26 cellular contexts compared by ENCODE assay signal in genomic region chr19:7979559-7979958, GRCh38. TPM values are rescaled to one million over a fixed set of nuclear protein-coding genes. Genes with fewer than 3 reads are reported as not detected.
"Had no signal": no experiment of that assay in that cellular context is flagged by ENCODE, and none has a peak within 500 bp of the region (broad histone marks: within the 10 kb centered on the region; RNA-seq: fewer than 3 reads in every experiment).

No MANE protein-coding gene starts in this region.

- H3K9me3 ChIP-seq: adrenal gland, ascending aorta, ovary, prostate gland, upper lobe of left lung had no signal

- H3K4me1 ChIP-seq: foreskin keratinocyte, prostate gland, upper lobe of left lung had no signal

- DNase-seq: activated B cell treated with CpG ODN at 0.5 μM for 24 hours; activated CD4-positive, alpha-beta T cell treated with anti-CD3 and anti-CD28 coated beads for 36 hours; activated CD4-positive, alpha-beta T cell treated with anti-CD3 and anti-CD28 coated beads, Interleukin-2, amount 50 U/mL, for 4 hours; activated CD8-positive, alpha-beta memory T cell treated with anti-CD3 and anti-CD28 coated beads for 24 hours; activated CD8-positive, alpha-beta memory T cell treated with anti-CD3 and anti-CD28 coated beads, Interleukin-2, amount 50 U/mL, for 4 hours; activated T-cell treated with anti-CD3 and anti-CD28 coated beads, Interleukin-2, amount 50 U/mL, for 24 hours; adrenal gland; brain microvascular endothelial cell; central memory CD4-positive, alpha-beta T cell; dermis blood vessel endothelial cell; effector memory CD4-positive, alpha-beta T cell; foreskin keratinocyte; islet precursor cell; left colon; mammary epithelial cell; midbrain; natural killer cell; ovary; stimulated activated CD4-positive, alpha-beta T cell treated with anti-CD3 and anti-CD28 coated beads, Interleukin-4, amount 100 ng/mL, for 24 hours; stimulated activated naive CD4-positive, alpha-beta T cell treated with Interleukin-2 at 50 U/mL for 16 hours; upper lobe of left lung had no signal

- ATAC-seq: activated CD4-positive, alpha-beta T cell treated with anti-CD3 and anti-CD28 coated beads for 36 hours; activated T-helper 17 cell treated with anti-CD3 and anti-CD28 coated beads, Interleukin-2, amount 50 U/mL, for 72 hours; foreskin keratinocyte; left colon; natural killer cell had no signal

- H3K27ac Mint-ChIP-seq: activated B cell treated with CpG ODN at 0.5 μM for 24 hours; activated CD4-positive, alpha-beta T cell treated with anti-CD3 and anti-CD28 coated beads for 36 hours; activated naive CD8-positive, alpha-beta T cell; activated T-helper 17 cell treated with anti-CD3 and anti-CD28 coated beads, Interleukin-2, amount 50 U/mL, for 72 hours; T-helper 1 cell treated with Interleukin-12 subunit alpha and Interleukin-12 subunit beta and Interleukin-4 antibody, amounts not matched to agents 30 μg/mL and 1 μg/mL, for 36 hours had no signal

- H3K36me3 ChIP-seq: ovary had no signal

- H3K27ac ChIP-seq: adrenal gland, ascending aorta, brain microvascular endothelial cell, foreskin keratinocyte, ovary, prostate gland, upper lobe of left lung had no signal

- H3K36me3 Mint-ChIP-seq: activated naive CD8-positive, alpha-beta T cell; natural killer cell had no signal

- H3K27me3 Mint-ChIP-seq: activated B cell treated with CpG ODN at 0.5 μM for 24 hours; activated CD4-positive, alpha-beta T cell treated with anti-CD3 and anti-CD28 coated beads for 36 hours; activated naive CD8-positive, alpha-beta T cell; activated T-cell treated with anti-CD3 and anti-CD28 coated beads, Interleukin-2, amount 50 U/mL, for 24 hours; activated T-helper 17 cell treated with anti-CD3 and anti-CD28 coated beads, Interleukin-2, amount 50 U/mL, for 72 hours had no signal

- H3K4me3 Mint-ChIP-seq: activated B cell treated with CpG ODN at 0.5 μM for 24 hours; activated CD4-positive, alpha-beta T cell treated with anti-CD3 and anti-CD28 coated beads for 36 hours; activated naive CD8-positive, alpha-beta T cell; activated T-cell treated with anti-CD3 and anti-CD28 coated beads, Interleukin-2, amount 50 U/mL, for 24 hours; activated T-helper 17 cell treated with anti-CD3 and anti-CD28 coated beads, Interleukin-2, amount 50 U/mL, for 72 hours; natural killer cell; T-helper 1 cell treated with Interleukin-12 subunit alpha and Interleukin-12 subunit beta and Interleukin-4 antibody, amounts not matched to agents 30 μg/mL and 1 μg/mL, for 36 hours had no signal

- H3K27me3 ChIP-seq: adrenal gland, ascending aorta, brain microvascular endothelial cell, foreskin keratinocyte, ovary, upper lobe of left lung had no signal

- H3K4me3 ChIP-seq: adrenal gland, ascending aorta, ovary, prostate gland, upper lobe of left lung had no signal

- H3K4me1 Mint-ChIP-seq: activated B cell treated with CpG ODN at 0.5 μM for 24 hours; activated CD4-positive, alpha-beta T cell treated with anti-CD3 and anti-CD28 coated beads for 36 hours; activated T-helper 17 cell treated with anti-CD3 and anti-CD28 coated beads, Interleukin-2, amount 50 U/mL, for 72 hours had no signal

RNA-seq across cellular contexts. Expression of gene CTXN1, which starts 53.6 kb away (rescaled TPM):
- total RNA-seq: activated B cell treated with CpG ODN at 0.5 μM for 24 hours, ascending aorta had no signal
